14 cellular contexts compared by ENCODE assay signal in genomic region chr15:63040954-63041353, GRCh38. TPM values are rescaled to one million over a fixed set of nuclear protein-coding genes. Genes with fewer than 3 reads are reported as not detected.
DNase-seq lines count a peak whose midpoint lies in the region; ATAC-seq and TF ChIP-seq lines count a peak whose summit lies in the region.
"Had no signal": no experiment of that assay in that cellular context is flagged by ENCODE, and none has a peak within 500 bp of the region (broad histone marks: within the 10 kb centered on the region; RNA-seq: fewer than 3 reads in every experiment).

No MANE protein-coding gene starts in this region.

- H3K36me3 Mint-ChIP-seq in progenitor cell of endocrine pancreas (ENCODE audit: insufficient read depth), result no peaks in the 10 kb centered on the region
- no peaks in the 10 kb centered on the region for H3K36me3 Mint-ChIP-seq in activated CD8-positive, alpha-beta T cell treated with anti-CD3 and anti-CD28 coated beads, Interleukin-2, amount 10 ng/mL, durations not matched to agents 7 days and 5 days (ENCODE audit: low read depth)
- H3K36me3 Mint-ChIP-seq: IgD-negative memory B cell, T-cell had no signal

- POLR2A ChIA-PET in activated CD8-positive, alpha-beta T cell treated with anti-CD3 and anti-CD28 coated beads, Interleukin-2, amount 10 ng/mL, durations not matched to agents 7 days and 5 days (lab: Charles Lee), result no interaction called here

- H3K36me3 ChIP-seq in ascending aorta (peaks cover 5 to 26% of the 10 kb centered on the region in 2 donors), iPS-18a (ENCODE audit: control insufficient read depth, low read depth, low read length) (peaks cover 21% of the 10 kb centered on the region)
- H3K36me3 ChIP-seq: neutrophil had no signal

- H3K4me3 Mint-ChIP-seq in progenitor cell of endocrine pancreas (ENCODE audit: low read depth), result peak overlapping the region; percentile 83
- no peak overlapping the region for H3K4me3 Mint-ChIP-seq in activated CD8-positive, alpha-beta T cell treated with anti-CD3 and anti-CD28 coated beads, Interleukin-2, amount 10 ng/mL, durations not matched to agents 7 days and 5 days

- intact Hi-C loops in ascending aorta (cut with DNase I) (loop anchor here (5.0 to 10.0 kb wide), 5 partner anchors 49 to 646 kb away; partner anchors contain the start of genes TLN2 and USP3), posterior vena cava (cut with DNase I) (loop anchor here in 1 of 2 donors (5.0 kb wide), 1 partner anchor 194 kb away; no protein-coding TSS in a partner anchor)

- peaks cover 38% of the 10 kb centered on the region for H3K4me1 Mint-ChIP-seq in progenitor cell of endocrine pancreas (ENCODE audit: low read depth)
- peaks cover 6% of the 10 kb centered on the region for H3K4me1 Mint-ChIP-seq in activated CD8-positive, alpha-beta T cell treated with anti-CD3 and anti-CD28 coated beads, Interleukin-2, amount 10 ng/mL, durations not matched to agents 7 days and 5 days (ENCODE audit: low read depth)

- H3K9me3 Mint-ChIP-seq in progenitor cell of endocrine pancreas (ENCODE audit: low read depth), result no peaks in the 10 kb centered on the region
- no peaks in the 10 kb centered on the region for H3K9me3 Mint-ChIP-seq in activated CD8-positive, alpha-beta T cell treated with anti-CD3 and anti-CD28 coated beads, Interleukin-2, amount 10 ng/mL, durations not matched to agents 7 days and 5 days (ENCODE audit: insufficient read depth)
- H3K9me3 Mint-ChIP-seq: IgD-negative memory B cell, T-cell had no signal

- no peak overlapping the region for H3K9ac ChIP-seq in iPS-18a (ENCODE audit: low read length)

- TF ChIP-seq CTCF in ascending aorta (IDR thresholded peaks at IDR 0.05), result no peak
- no peak for TF ChIP-seq CTCF in progenitor cell of endocrine pancreas (IDR thresholded peaks at IDR 0.05; ENCODE audit: unreplicated experiment)

- peak overlapping the region; percentile 76 to 85 for H3K4me3 ChIP-seq in ascending aorta
- peak overlapping the region; percentile 97 for H3K4me3 ChIP-seq in iPS-18a (ENCODE audit: low read length)

- no peaks in the 10 kb centered on the region for H3K9me3 ChIP-seq in ascending aorta
- H3K9me3 ChIP-seq in iPS-18a (ENCODE audit: control insufficient read depth, low read depth, low read length), result no peaks in the 10 kb centered on the region
- H3K9me3 ChIP-seq: neutrophil had no signal

- peak overlapping the region; percentile 43 for H3K27ac Mint-ChIP-seq in progenitor cell of endocrine pancreas
- H3K27ac Mint-ChIP-seq in activated CD8-positive, alpha-beta T cell treated with anti-CD3 and anti-CD28 coated beads, Interleukin-2, amount 10 ng/mL, durations not matched to agents 7 days and 5 days, result no peak overlapping the region
- H3K27ac Mint-ChIP-seq: IgD-negative memory B cell, T-cell had no signal

- H3K27ac ChIP-seq in ascending aorta (peak overlapping the region; percentile 86 to 98), iPS-18a (ENCODE audit: low read length) (no peak overlapping the region), caudate nucleus (ENCODE audit: low read depth, low read length) (no peak overlapping the region), substantia nigra (ENCODE audit: low read depth, low read length, poor library complexity, severe bottlenecking) (no peak overlapping the region)
- H3K27ac ChIP-seq: neutrophil had no signal

- no peak for ATAC-seq in activated CD8-positive, alpha-beta T cell treated with anti-CD3 and anti-CD28 coated beads, Interleukin-2, amount 10 ng/mL, durations not matched to agents 7 days and 5 days
- ATAC-seq: T-cell had no signal

- H3K27me3 ChIP-seq in ascending aorta, result no peaks in the 10 kb centered on the region
- H3K27me3 ChIP-seq in iPS-18a (ENCODE audit: control insufficient read depth, insufficient read depth, low read length), result peaks cover 17% of the 10 kb centered on the region

- H3K4me1 ChIP-seq in ascending aorta, result peaks cover 0 to 10% of the 10 kb centered on the region in 2 donors
- H3K4me1 ChIP-seq in iPS-18a (ENCODE audit: control insufficient read depth, low read depth, low read length), result peaks cover 28% of the 10 kb centered on the region

- peaks cover 15% of the 10 kb centered on the region for H3K27me3 Mint-ChIP-seq in progenitor cell of endocrine pancreas
- H3K27me3 Mint-ChIP-seq in activated CD8-positive, alpha-beta T cell treated with anti-CD3 and anti-CD28 coated beads, Interleukin-2, amount 10 ng/mL, durations not matched to agents 7 days and 5 days (ENCODE audit: low read depth), result peaks cover 72% of the 10 kb centered on the region

- CTCF ChIA-PET in activated CD8-positive, alpha-beta T cell treated with anti-CD3 and anti-CD28 coated beads, Interleukin-2, amount 10 ng/mL, durations not matched to agents 7 days and 5 days (lab: Charles Lee), result interaction anchor here (6.7 kb wide), 1 partner anchor 8 kb away, joined by 47 read pairs; no protein-coding TSS in a partner anchor

- peak; percentile 72 for DNase-seq in ELF-1 (ENCODE audit: low read depth, low spot score)
- DNase-seq in ascending aorta (ENCODE audit: low spot score in 2 of 2), result peak in 1 of 2 donors; percentile 80
- DNase-seq in progenitor cell of endocrine pancreas (ENCODE audit: low spot score, unreplicated experiment), result no peak
- no peak for DNase-seq in caudate nucleus (lab: John Stamatoyannopoulos, UW)
- DNase-seq in activated CD8-positive, alpha-beta T cell treated with anti-CD3 and anti-CD28 coated beads, Interleukin-2, amount 10 ng/mL, durations not matched to agents 7 days and 5 days, result no peak
- DNase-seq in substantia nigra (lab: John Stamatoyannopoulos, UW), result no peak
- no peak for DNase-seq in posterior vena cava (ENCODE audit: low spot score)
- DNase-seq: activated CD4-positive, alpha-beta T cell treated with anti-CD3 and anti-CD28 coated beads for 1 hour; activated T-cell treated with anti-CD3 and anti-CD28 coated beads, Interleukin-2, amount 50 U/mL, for 1 hour; NCI-H1436; T-cell had no signal

RNA-seq across cellular contexts. Expression of gene TPM1, which starts 1.6 kb away (rescaled TPM):
- total RNA-seq in ascending aorta (813 TPM), progenitor cell of endocrine pancreas (284 and 300 TPM in 2 replicates), posterior vena cava (1,000 to 10,000 TPM; 1,343 to 1,694 TPM)
- 1 to 10 TPM; 7.4 to 7.8 TPM for total RNA-seq in activated CD8-positive, alpha-beta T cell treated with anti-CD3 and anti-CD28 coated beads, Interleukin-2, amount 10 ng/mL, durations not matched to agents 7 days and 5 days

Comparison
In these comparisons a context has a peak if more than half of its experiments do, and no peak if none do; other contexts are left out.
1. H3K27ac ChIP-seq: peak in ascending aorta (2 of 2); none in iPS-18a (single experiment), caudate nucleus (single experiment) and substantia nigra (single experiment).
2. RNA of gene TPM1, which starts 1.6 kb away (total RNA-seq): 1,343 to 1,694 TPM in posterior vena cava, 813 TPM in ascending aorta (single experiment) and 284 to 300 TPM in progenitor cell of endocrine pancreas; 7.4 to 7.8 TPM in activated CD8-positive, alpha-beta T cell treated with anti-CD3 and anti-CD28 coated beads, Interleukin-2, amount 10 ng/mL, durations not matched to agents 7 days and 5 days; every median in the first group is over 10 times any median in the second.